ENCODE assay signal across 1 cellular context in the genomic region with DNA sequence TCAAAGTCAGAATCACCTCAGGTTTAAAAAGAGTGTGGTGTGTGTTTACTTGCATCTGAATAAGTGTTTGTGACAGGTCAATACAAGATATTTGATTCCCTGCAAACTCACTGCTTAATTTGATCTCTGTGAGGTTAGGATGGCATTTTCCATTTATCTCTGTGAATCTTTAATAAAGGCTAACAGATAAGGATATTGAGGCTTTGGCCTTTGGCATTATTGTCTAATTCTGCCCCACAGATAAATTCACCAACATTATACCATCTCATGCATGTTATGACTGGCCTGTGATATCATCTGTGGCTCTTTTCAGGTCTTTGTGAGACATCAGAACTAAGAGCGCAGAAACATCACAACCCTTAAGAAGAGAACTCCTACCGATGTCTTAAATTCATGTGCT.
TF ChIP-seq lines count a peak whose summit lies in the region.

No MANE protein-coding gene starts in this region.

TF ChIP-seq in A549, 52 proteins besides CTCF, POLR2A, EP300 and RAD21 (continued from another document):
- TF ChIP-seq, protein P1, sequence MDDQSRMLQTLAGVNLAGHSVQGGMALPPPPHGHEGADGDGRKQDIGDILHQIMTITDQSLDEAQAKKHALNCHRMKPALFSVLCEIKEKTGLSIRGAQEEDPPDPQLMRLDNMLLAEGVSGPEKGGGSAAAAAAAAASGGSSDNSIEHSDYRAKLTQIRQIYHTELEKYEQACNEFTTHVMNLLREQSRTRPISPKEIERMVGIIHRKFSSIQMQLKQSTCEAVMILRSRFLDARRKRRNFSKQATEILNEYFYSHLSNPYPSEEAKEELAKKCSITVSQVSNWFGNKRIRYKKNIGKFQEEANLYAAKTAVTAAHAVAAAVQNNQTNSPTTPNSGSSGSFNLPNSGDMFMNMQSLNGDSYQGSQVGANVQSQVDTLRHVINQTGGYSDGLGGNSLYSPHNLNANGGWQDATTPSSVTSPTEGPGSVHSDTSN (IDR thresholded peaks at IDR 0.05): no peak
- no peak for TF ChIP-seq HDAC2 (IDR thresholded peaks at IDR 0.05)
- no peak for TF ChIP-seq NR3C1 (IDR thresholded peaks at IDR 0.05)
- TF ChIP-seq CBX8 (IDR thresholded peaks at IDR 0.05): no peak
- TF ChIP-seq ZSCAN20 (CRISPR knock-in tag; IDR thresholded peaks at IDR 0.05): no peak
